Comparison of ENCODE assay signal across 1 cellular context in genomic region chr5:179023528-179024189, GRCh38.
TF ChIP-seq lines count a peak whose summit lies in the region.

Gene ZNF879, plus strand, starts transcription at chr5:179023804. Its CDS starts 1,201 bp downstream, at chr5:179025005.

TF ChIP-seq in A549, 52 proteins besides CTCF, POLR2A, EP300 and RAD21 (continued from another document):
- TF ChIP-seq ZSCAN20 (CRISPR knock-in tag; IDR thresholded peaks at IDR 0.05): no peak
- no peak for TF ChIP-seq HOXB13 (CRISPR knock-in tag; IDR thresholded peaks at IDR 0.05; ENCODE audit: low read depth)
- no peak for TF ChIP-seq RCOR1 (IDR thresholded peaks at IDR 0.05; ENCODE audit: low read depth, low read length)
- TF ChIP-seq PBX3 (IDR thresholded peaks at IDR 0.05): no peak
